Comparison of ENCODE assay signal across 8 cellular contexts in genomic region chr11:64566042-64566914, GRCh38. TPM values are rescaled to one million over a fixed set of nuclear protein-coding genes. Genes with fewer than 3 reads are reported as not detected.
A peak's percentile ranks its signal among the peaks of the same experiment; 100 is the strongest.
DNase-seq lines count a peak whose midpoint lies in the region; ATAC-seq and TF ChIP-seq lines count a peak whose summit lies in the region.

No MANE protein-coding gene starts in this region.

- intact Hi-C loops in HCT116 (cut with micrococcal nuclease) = no loop called here

- peak overlapping the region; percentile 78 for H3K4me2 ChIP-seq in HCT116 (ENCODE audit: low read length)

- CTCF ChIA-PET in HCT116 (lab: Charles Lee) = no interaction called here

- no peak overlapping the region for H3K27ac Mint-ChIP-seq in immature natural killer cell

- no peaks in the 10 kb centered on the region for H3K27me3 ChIP-seq in ACC112 (ENCODE audit: insufficient read depth, low read length)
- no peaks in the 10 kb centered on the region for H3K27me3 ChIP-seq in HCT116 (ENCODE audit: insufficient read depth, low read length)

- TF ChIP-seq CTCF in HCT116 (IDR thresholded peaks at IDR 0.05 in 2 of 3, conservative IDR thresholded peaks at IDR 0.05 in 1 of 3; ENCODE audit: borderline replicate concordance in 1 of 3, insufficient read depth in 1 of 3, low read depth in 2 of 3, low read length in 2 of 3) = no peak

- peak overlapping the region; percentile 8 for H2AFZ ChIP-seq in ACC112 (ENCODE audit: low read length, unreplicated experiment)
- peak overlapping the region; percentile 95 for H2AFZ ChIP-seq in HCT116 (ENCODE audit: low read depth, low read length, poor library complexity, severe bottlenecking)

- H3K4me3 Mint-ChIP-seq in immature natural killer cell = no peak overlapping the region

- H3K9me3 ChIP-seq in HCT116 (ENCODE audit: control insufficient read depth in 1 of 2, insufficient read depth in 1 of 2, low read depth in 1 of 2, low read length in 2 of 2) = no peaks in the 10 kb centered on the region

- H4K20me1 ChIP-seq in HCT116 (ENCODE audit: insufficient read depth) = no peaks in the 10 kb centered on the region

- RAD21 ChIA-PET in HCT116 (lab: Charles Lee; ENCODE audit: low non-redundant PET in 1 of 2, low total read pairs in 2 of 2, uncharacterized antibody in 2 of 2, unreplicated experiment in 2 of 2) = no interaction called here

- no peaks in the 10 kb centered on the region for H3K9me2 ChIP-seq in HCT116 (ENCODE audit: insufficient read depth)

- peak overlapping the region; percentile 60 for H3K9ac ChIP-seq in HCT116 (ENCODE audit: low read length)

- peaks cover 0 to 3% of the 10 kb centered on the region in 2 donors for H3K4me1 Mint-ChIP-seq in immature natural killer cell

- ATAC-seq in HCT116 (peak; percentile 93), HG03025 (IDR thresholded peaks at IDR 0.05; ENCODE audit: low FRiP score, unreplicated experiment) (no peak), GM19452 (IDR thresholded peaks at IDR 0.05; ENCODE audit: unreplicated experiment) (no peak)

- DNase-seq in HCT116 (ENCODE audit: low read depth, low spot score) (peak; percentile 92), NOMO-1 treated with dmso at 0.1 percent for 144 hours (lab: John Stamatoyannopoulos, UW; ENCODE audit: unreplicated experiment) (peak; percentile 14), astrocyte of the hippocampus (ENCODE audit: low read depth, low spot score) (peak; percentile 91), immature natural killer cell (peak in 2 of 3 donors; percentile 6 to 16)
- peak; percentile 42 for DNase-seq in stimulated activated CD4-positive, alpha-beta T cell treated with anti-CD3 and anti-CD28 coated beads, Interleukin-1b, Interleukin-23, amount 100 ng/mL, for 48 hours

- TSS peak; percentile 97 for BruUV-seq in HCT116 (replicated peaks; lab: Mats Ljungman, UMichigan)

- no peaks in the 10 kb centered on the region for H3K36me3 Mint-ChIP-seq in immature natural killer cell

- no peak for TF ChIP-seq RAD21 in HCT116 (IDR thresholded peaks at IDR 0.05; ENCODE audit: low read depth)

- H3K36me3 ChIP-seq in ACC112 (ENCODE audit: insufficient read depth, low read length) (no peaks in the 10 kb centered on the region), HCT116 (ENCODE audit: control insufficient read depth in 1 of 2, insufficient read depth in 2 of 2, low read length in 2 of 2) (no peaks in the 10 kb centered on the region)

- H3K9me3 Mint-ChIP-seq in immature natural killer cell = no peaks in the 10 kb centered on the region

- POLR2A ChIA-PET in HCT116 (lab: Charles Lee) = interaction anchor here (0.7 to 0.8 kb wide), 2 partner anchors 70 to 84 kb away, joined by 3 to 4 read pairs; no protein-coding TSS in a partner anchor

- TF ChIP-seq POLR2A in HCT116 (IDR thresholded peaks at IDR 0.05; ENCODE audit: borderline replicate concordance, extremely low read depth, insufficient read depth, insufficient read length) = peak; percentile 50

- H3K4me3 ChIP-seq in ACC112 (ENCODE audit: low read depth, low read length) (no peak overlapping the region), HCT116 (replicated peaks in 1 of 2; ENCODE audit: low read depth in 1 of 2, low read length in 2 of 2) (peak overlapping the region; percentile 31 to 44)

- H3K27me3 Mint-ChIP-seq in immature natural killer cell (ENCODE audit: low read depth in 3 of 3) = peaks cover 0 to 3% (median 1%) of the 10 kb centered on the region in 3 donors

- H3K4me1 ChIP-seq in ACC112 (ENCODE audit: control insufficient read depth, insufficient read depth, low read length, unreplicated experiment) (no peaks in the 10 kb centered on the region), HCT116 (ENCODE audit: control insufficient read depth in 1 of 2, insufficient read depth in 2 of 2, low read length in 2 of 2) (peaks cover 13 to 20% of the 10 kb centered on the region in 2 experiments)

- H3K27ac ChIP-seq in ACC112 (ENCODE audit: low read depth, low read length) (no peak overlapping the region), HCT116 (ENCODE audit: low read depth, low read length) (peak overlapping the region; percentile 37; the same call in 1 of the 2 replicates)

- no peaks in the 10 kb centered on the region for H3K79me2 ChIP-seq in ACC112 (ENCODE audit: control insufficient read depth, insufficient read depth, low read length, unreplicated experiment)
- H3K79me2 ChIP-seq in HCT116 (ENCODE audit: insufficient read depth, low read length) = no peaks in the 10 kb centered on the region

TF ChIP-seq in HCT116, 20 proteins besides CTCF, POLR2A, EP300 and RAD21:
- TF ChIP-seq TCF7L2 (IDR thresholded peaks at IDR 0.05; ENCODE audit: borderline replicate concordance, extremely low read depth, insufficient read depth, insufficient read length) (peak; percentile 99), SRF (IDR thresholded peaks at IDR 0.05; ENCODE audit: low read depth) (no peak), SP1 (IDR thresholded peaks at IDR 0.05; ENCODE audit: low read depth) (peak; percentile 70; the same call in 1 of the 2 replicates), ZBTB33 (IDR thresholded peaks at IDR 0.05; ENCODE audit: extremely low read depth, insufficient replicate concordance, low read length) (peak; percentile 17), POLR2AphosphoS5 (IDR thresholded peaks at IDR 0.05; ENCODE audit: low read depth, low read length) (peak; percentile 49), JUND (IDR thresholded peaks at IDR 0.05) (no peak), EZH2 (IDR thresholded peaks at IDR 0.05) (no peak), CEBPB (IDR thresholded peaks at IDR 0.05; ENCODE audit: low read depth) (peak; percentile 94)

RNA-seq across cellular contexts. Expression of gene SLC22A11, which starts 10.5 kb away (rescaled TPM):
- not detected for total RNA-seq in HCT116 (2021; ENCODE audit: unreplicated experiment)
- polyA plus RNA-seq in HCT116 (2012) = 0.07 TPM in 1 of 2 replicates, not detected in the other
- not detected for polyA plus RNA-seq in immature natural killer cell

RNA-seq across cellular contexts. Expression of gene SLC22A12, which starts 24.7 kb away (rescaled TPM):
- not detected for total RNA-seq in HCT116 (2021; ENCODE audit: unreplicated experiment)
- not detected in 2 replicates for polyA plus RNA-seq in HCT116 (2012)
- not detected for polyA plus RNA-seq in immature natural killer cell

Comparison
In these comparisons a context has a peak if more than half of its experiments do, and no peak if none do; other contexts are left out.
1. DNase-seq: peak in every context shown above with its lines; median percentile 92 in HCT116; 91 in astrocyte of the hippocampus; 42 in stimulated activated CD4-positive, alpha-beta T cell treated with anti-CD3 and anti-CD28 coated beads, Interleukin-1b, Interleukin-23, amount 100 ng/mL, for 48 hours; 14 in NOMO-1 treated with dmso at 0.1 percent for 144 hours; 11 in immature natural killer cell.